ENCODE assay signal across 26 cellular contexts in genomic region chr7:2713978-2714377, GRCh38. TPM values are rescaled to one million over a fixed set of nuclear protein-coding genes. Genes with fewer than 3 reads are reported as not detected.
A peak's percentile ranks its signal among the peaks of the same experiment; 100 is the strongest.
DNase-seq lines count a peak whose midpoint lies in the region; ATAC-seq and TF ChIP-seq lines count a peak whose summit lies in the region.
"Had no signal": no experiment of that assay in that cellular context is flagged by ENCODE, and none has a peak within 500 bp of the region (broad histone marks: within the 10 kb centered on the region; RNA-seq: fewer than 3 reads in every experiment).

No MANE protein-coding gene starts in this region.

- H3K4me2 ChIP-seq in GM23338, result no peak overlapping the region
- no peak overlapping the region for H3K4me2 ChIP-seq in neural progenitor cell

- no peaks in the 10 kb centered on the region for H3K9me3 Mint-ChIP-seq in CD4-positive, CD25-positive, alpha-beta regulatory T cell
- H3K9me3 Mint-ChIP-seq in GM23338, result no peaks in the 10 kb centered on the region
- no peaks in the 10 kb centered on the region for H3K9me3 Mint-ChIP-seq in neural progenitor cell
- H3K9me3 Mint-ChIP-seq: mesothelial cell of epicardium; naive thymus-derived CD8-positive, alpha-beta T cell had no signal

- H3F3A ChIP-seq in GM23338 (replicated peaks; ENCODE audit: low read depth) (no peaks in the 10 kb centered on the region), neural progenitor cell (ENCODE audit: low read depth) (no peaks in the 10 kb centered on the region)

- peaks cover 22 to 86% (median 43%) of the 10 kb centered on the region in 4 donors for H3K4me1 Mint-ChIP-seq in CD4-positive, CD25-positive, alpha-beta regulatory T cell
- peaks cover 19% of the 10 kb centered on the region for H3K4me1 Mint-ChIP-seq in GM23338
- H3K4me1 Mint-ChIP-seq in neural progenitor cell, result peaks cover 37% of the 10 kb centered on the region

- no peak for DNase-seq in CD4-positive, CD25-positive, alpha-beta regulatory T cell
- no peak for DNase-seq in GM23338 (ENCODE audit: low spot score)
- peak; percentile 16 for DNase-seq in dermis blood vessel endothelial cell
- no peak for DNase-seq in neural progenitor cell (ENCODE audit: low spot score)
- no peak for DNase-seq in cerebellum (ENCODE audit: low spot score)
- DNase-seq in BE2C, result no peak
- DNase-seq: activated CD4-positive, alpha-beta T cell treated with anti-CD3 and anti-CD28 coated beads for 4 hours; activated CD8-positive, alpha-beta memory T cell treated with anti-CD3 and anti-CD28 coated beads, Interleukin-2, amount 10 ng/mL, durations not matched to agents 7 days and 5 days; activated naive CD4-positive, alpha-beta T cell treated with anti-CD3 and anti-CD28 coated beads, Interleukin-2, amount 50 U/mL, for 16 hours; cortex of kidney; HCEC 1CT; NCI-H1092 treated with DMSO at 0.1 percent for 48 hours; NCI-H187 treated with DMSO at 0.1 percent for 48 hours; NCI-H524 treated with DMSO at 0.1 percent for 48 hours; pancreas; PC-3; Right ventricle myocardium superior; spleen; stimulated activated CD4-positive, alpha-beta T cell treated with anti-CD3 and anti-CD28 coated beads, Interleukin-2, amount 100 ng/mL, for 48 hours; upper lobe of left lung had no signal

- H3K27me3 ChIP-seq in CD4-positive, CD25-positive, alpha-beta regulatory T cell (ENCODE audit: control insufficient read depth, insufficient read depth, low read length), result no peaks in the 10 kb centered on the region
- H3K27me3 ChIP-seq in GM23338 (ENCODE audit: insufficient read depth) (no peaks in the 10 kb centered on the region), neural progenitor cell (no peaks in the 10 kb centered on the region), BE2C (no peaks in the 10 kb centered on the region)
- H3K27me3 ChIP-seq: pancreas, upper lobe of left lung had no signal

- H3K4me1 ChIP-seq in CD4-positive, CD25-positive, alpha-beta regulatory T cell (ENCODE audit: control insufficient read depth, insufficient read depth, low read length, poor library complexity, severe bottlenecking), result peaks cover 74% of the 10 kb centered on the region
- H3K4me1 ChIP-seq in GM23338 (ENCODE audit: insufficient read depth) (no peaks in the 10 kb centered on the region), neural progenitor cell (peaks cover 2% of the 10 kb centered on the region), BE2C (peaks cover 22% of the 10 kb centered on the region)
- H3K4me1 ChIP-seq: pancreas had no signal

- H3K36me3 Mint-ChIP-seq in CD4-positive, CD25-positive, alpha-beta regulatory T cell, result peaks cover 10% of the 10 kb centered on the region
- H3K36me3 Mint-ChIP-seq in GM23338 (ENCODE audit: low read depth) (peaks cover 35% of the 10 kb centered on the region), neural progenitor cell (peaks cover 19% of the 10 kb centered on the region)
- H3K36me3 Mint-ChIP-seq: naive thymus-derived CD8-positive, alpha-beta T cell had no signal

- H3K9me2 ChIP-seq in GM23338 (ENCODE audit: insufficient read depth), result no peaks in the 10 kb centered on the region

- ATAC-seq in CD4-positive, CD25-positive, alpha-beta regulatory T cell (ENCODE audit: low read depth in 2 of 2), result no peak
- ATAC-seq in GM23338 (no peak), GM19467 (IDR thresholded peaks at IDR 0.05; ENCODE audit: unreplicated experiment) (no peak)
- ATAC-seq: activated CD8-positive, alpha-beta memory T cell treated with anti-CD3 and anti-CD28 coated beads, Interleukin-2, amount 10 ng/mL, durations not matched to agents 7 days and 5 days; naive thymus-derived CD8-positive, alpha-beta T cell; pancreas; PC-3 had no signal

- no peak overlapping the region for H3K27ac ChIP-seq in CD4-positive, CD25-positive, alpha-beta regulatory T cell (ENCODE audit: insufficient read depth, low read length, poor library complexity, severe bottlenecking)
- H3K27ac ChIP-seq in GM23338 (ENCODE audit: low read depth), result 0 out of 2 replicates have a peak overlapping the region, but pooled peaks have one; percentile 63
- no peak overlapping the region for H3K27ac ChIP-seq in neural progenitor cell
- H3K27ac ChIP-seq: left ventricle myocardium inferior, pancreas, spleen, upper lobe of left lung had no signal

- TF ChIP-seq CTCF in GM23338 (conservative IDR thresholded peaks at IDR 0.05; ENCODE audit: low read depth in 2 of 2) (no peak), neural progenitor cell (IDR thresholded peaks at IDR 0.05) (no peak), BE2C (IDR thresholded peaks at IDR 0.05; ENCODE audit: low read depth, low read length) (no peak)

- peak overlapping the region; percentile 85 to 95 (median 93) for H3K27ac Mint-ChIP-seq in CD4-positive, CD25-positive, alpha-beta regulatory T cell
- H3K27ac Mint-ChIP-seq in GM23338, result no peak overlapping the region
- peak overlapping the region; percentile 0 for H3K27ac Mint-ChIP-seq in neural progenitor cell
- H3K27ac Mint-ChIP-seq: activated CD8-positive, alpha-beta memory T cell treated with anti-CD3 and anti-CD28 coated beads, Interleukin-2, amount 10 ng/mL, durations not matched to agents 7 days and 5 days; mesothelial cell of epicardium had no signal

- no peak overlapping the region for H3K9ac ChIP-seq in neural progenitor cell

- H3K9me3 ChIP-seq in CD4-positive, CD25-positive, alpha-beta regulatory T cell (ENCODE audit: control insufficient read depth in 2 of 2, low read length in 2 of 2), result no peaks in the 10 kb centered on the region
- no peaks in the 10 kb centered on the region for H3K9me3 ChIP-seq in neural progenitor cell (ENCODE audit: low read depth)
- no peaks in the 10 kb centered on the region for H3K9me3 ChIP-seq in BE2C
- H3K9me3 ChIP-seq: left ventricle myocardium inferior, pancreas, spleen, upper lobe of left lung had no signal

- no peaks in the 10 kb centered on the region for H3K27me3 Mint-ChIP-seq in CD4-positive, CD25-positive, alpha-beta regulatory T cell
- H3K27me3 Mint-ChIP-seq in GM23338 (ENCODE audit: insufficient read depth, low read depth, poor library complexity), result peaks cover 18% of the 10 kb centered on the region
- peaks cover 2% of the 10 kb centered on the region for H3K27me3 Mint-ChIP-seq in neural progenitor cell (ENCODE audit: insufficient read depth, low read depth)

- H3K79me2 ChIP-seq in GM23338 (replicated peaks; ENCODE audit: insufficient read depth) (no peaks in the 10 kb centered on the region), neural progenitor cell (ENCODE audit: low read depth) (no peaks in the 10 kb centered on the region)

- H3K4me3 ChIP-seq in CD4-positive, CD25-positive, alpha-beta regulatory T cell (ENCODE audit: low read depth, low read length), result no peak overlapping the region
- no peak overlapping the region for H3K4me3 ChIP-seq in GM23338
- H3K4me3 ChIP-seq in neural progenitor cell, result no peak overlapping the region
- H3K4me3 ChIP-seq in BE2C (ENCODE audit: low read depth, low read length), result no peak overlapping the region
- H3K4me3 ChIP-seq: left ventricle myocardium inferior, pancreas, spleen, upper lobe of left lung had no signal

- no peaks in the 10 kb centered on the region for H3K36me3 ChIP-seq in CD4-positive, CD25-positive, alpha-beta regulatory T cell (ENCODE audit: control insufficient read depth, insufficient read depth, low read length)
- H3K36me3 ChIP-seq in GM23338 (ENCODE audit: insufficient read depth), result no peaks in the 10 kb centered on the region
- no peaks in the 10 kb centered on the region for H3K36me3 ChIP-seq in neural progenitor cell
- H3K36me3 ChIP-seq in BE2C, result peaks cover 3% of the 10 kb centered on the region; the same call in 1 of the 2 replicates
- H3K36me3 ChIP-seq: pancreas, upper lobe of left lung had no signal

- peak overlapping the region in 1 of 4 donors; percentile 32 for H3K4me3 Mint-ChIP-seq in CD4-positive, CD25-positive, alpha-beta regulatory T cell
- H3K4me3 Mint-ChIP-seq in GM23338 (no peak overlapping the region), neural progenitor cell (no peak overlapping the region)
- H3K4me3 Mint-ChIP-seq: activated CD8-positive, alpha-beta memory T cell treated with anti-CD3 and anti-CD28 coated beads, Interleukin-2, amount 10 ng/mL, durations not matched to agents 7 days and 5 days; mesothelial cell of epicardium had no signal

- H2AFZ ChIP-seq in GM23338 (no peak overlapping the region), neural progenitor cell (replicated peaks) (no peak overlapping the region)

- H4K20me1 ChIP-seq in GM23338 (replicated peaks; ENCODE audit: insufficient read depth) (no peaks in the 10 kb centered on the region; the same call in 1 of the 2 replicates), neural progenitor cell (ENCODE audit: low read depth) (peaks cover 4% of the 10 kb centered on the region)

TF ChIP-seq in GM23338, 12 proteins besides CTCF, POLR2A, EP300 and RAD21 (continues in another document):
- no peak for TF ChIP-seq POLR2AphosphoS5 (IDR thresholded peaks at IDR 0.05; ENCODE audit: low read depth)

RNA-seq across cellular contexts. Expression of gene AMZ1, which starts 26.0 kb away (rescaled TPM):
- total RNA-seq in CD4-positive, CD25-positive, alpha-beta regulatory T cell, result 1.8 TPM
- polyA plus RNA-seq in CD4-positive, CD25-positive, alpha-beta regulatory T cell, result 1 to 10 TPM in 1 of 4 donors, under 1 TPM in 3; 0.43 to 1.4 (median 0.63) TPM
- 0.73 and 1.6 TPM in 2 replicates for total RNA-seq in GM23338 (2014; rRNA removed; shearing (Covaris generic))
- 2.0 and 4.5 TPM in 2 replicates for polyA plus RNA-seq in GM23338 (2016; fragmentation: Nextera tagmentation; extraction: Ambion mirVana)
- under 0.01 TPM in 2 replicates for total RNA-seq in dermis blood vessel endothelial cell
- total RNA-seq in neural progenitor cell (ENCODE audit: low replicate concordance), result 0.09 TPM in 1 of 2 replicates, not detected in the other
- total RNA-seq in cerebellum, result 2.4 TPM
- 2.3 TPM for polyA plus RNA-seq in BE2C (2012; ENCODE audit: insufficient read depth, insufficient read length, low read depth)
- total RNA-seq: bronchial epithelial cell, G401, PC-3 had no signal
- polyA plus RNA-seq: naive thymus-derived CD8-positive, alpha-beta T cell had no signal
